ENCODE assay signal across 8 cellular contexts in the genomic region with DNA sequence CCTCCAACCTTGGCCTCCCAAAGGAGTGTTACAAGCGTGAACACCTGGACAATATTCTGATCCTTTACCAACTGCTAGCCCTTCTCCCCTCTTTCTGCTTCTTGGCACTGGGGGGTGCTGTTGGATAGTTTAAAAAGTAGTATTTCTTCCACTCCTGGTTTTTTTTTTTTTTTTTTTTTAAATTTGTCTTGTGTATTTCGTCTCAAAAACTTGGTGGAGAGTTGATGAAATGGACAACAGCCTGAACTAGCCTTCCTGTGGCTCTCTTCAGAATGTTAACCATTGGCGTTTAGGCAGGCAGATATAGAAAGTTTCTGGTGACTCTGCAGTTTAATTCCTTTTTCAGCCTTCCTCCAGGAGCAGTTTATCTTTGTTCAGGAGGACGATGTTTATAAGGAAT.
A peak's percentile ranks its signal among the peaks of the same experiment; 100 is the strongest.
DNase-seq lines count a peak whose midpoint lies in the region; ATAC-seq and TF ChIP-seq lines count a peak whose summit lies in the region.

No MANE protein-coding gene starts in this region.

- no peaks in the 10 kb centered on the region for H3K9me3 ChIP-seq in spleen

- H3K9me3 Mint-ChIP-seq in activated T-helper 1 cell treated with anti-CD3 and anti-CD28 coated beads, Interleukin-12 subunit alpha, Interleukin-12 subunit beta, Interleukin-2, Interleukin-4 antibody, amounts not matched to agents 30 ng/mL and 10 ng/mL and 1 ng/mL, durations not matched to agents 14 hours and 24 hours and 36 hours: no peaks in the 10 kb centered on the region

- DNase-seq in NCI-H345 (lab: John Stamatoyannopoulos, UW) (peak; percentile 5), NCI-H345 treated with DMSO at 0.1 percent for 48 hours (lab: John Stamatoyannopoulos, UW; ENCODE audit: unreplicated experiment) (no peak), M059J (ENCODE audit: low read depth) (peak; percentile 63), left cardiac atrium (peak; percentile 26), spleen (no peak)
- no peak for DNase-seq in activated T-helper 1 cell treated with anti-CD3 and anti-CD28 coated beads, Interleukin-12 subunit alpha, Interleukin-12 subunit beta, Interleukin-2, Interleukin-4 antibody, amounts not matched to agents 30 ng/mL and 10 ng/mL and 1 ng/mL, durations not matched to agents 14 hours and 24 hours and 36 hours (ENCODE audit: low spot score)

- H3K27me3 Mint-ChIP-seq in activated T-helper 1 cell treated with anti-CD3 and anti-CD28 coated beads, Interleukin-12 subunit alpha, Interleukin-12 subunit beta, Interleukin-2, Interleukin-4 antibody, amounts not matched to agents 30 ng/mL and 10 ng/mL and 1 ng/mL, durations not matched to agents 14 hours and 24 hours and 36 hours (ENCODE audit: insufficient read depth): peaks cover 12% of the 10 kb centered on the region

- H3K36me3 Mint-ChIP-seq in activated T-helper 1 cell treated with anti-CD3 and anti-CD28 coated beads, Interleukin-12 subunit alpha, Interleukin-12 subunit beta, Interleukin-2, Interleukin-4 antibody, amounts not matched to agents 30 ng/mL and 10 ng/mL and 1 ng/mL, durations not matched to agents 14 hours and 24 hours and 36 hours (ENCODE audit: low read depth): no peaks in the 10 kb centered on the region

- H3K27ac ChIP-seq in VCaP: no peak overlapping the region
- no peak overlapping the region for H3K27ac ChIP-seq in spleen

- ATAC-seq in left cardiac atrium (peak; percentile 76 to 80), GM18517 (IDR thresholded peaks at IDR 0.05; ENCODE audit: unreplicated experiment) (no peak)

- H3K4me3 ChIP-seq in spleen: no peak overlapping the region

- H3K4me1 ChIP-seq in spleen: peaks cover 0 to 24% (median 4%) of the 10 kb centered on the region in 6 donors

- no peaks in the 10 kb centered on the region for H3K27me3 ChIP-seq in spleen (replicated peaks in 1 of 7)

- no peak for TF ChIP-seq POLR2A in spleen (IDR thresholded peaks at IDR 0.05)

- TF ChIP-seq CTCF in VCaP (conservative IDR thresholded peaks at IDR 0.05) (peak; percentile 69), spleen (IDR thresholded peaks at IDR 0.05 in 8 of 11, conservative IDR thresholded peaks at IDR 0.05 in 3 of 11) (peak; percentile 41 to 81 (median 63))

- H3K36me3 ChIP-seq in spleen: no peaks in the 10 kb centered on the region

- no peak overlapping the region for H3K4me3 Mint-ChIP-seq in activated T-helper 1 cell treated with anti-CD3 and anti-CD28 coated beads, Interleukin-12 subunit alpha, Interleukin-12 subunit beta, Interleukin-2, Interleukin-4 antibody, amounts not matched to agents 30 ng/mL and 10 ng/mL and 1 ng/mL, durations not matched to agents 14 hours and 24 hours and 36 hours

- intact Hi-C loops in left cardiac atrium (cut with DNase I) (loop anchor here in 1 of 2 donors (2.0 to 5.0 kb wide), 3 partner anchors 52 to 1532 kb away; partner anchors contain the start of gene FYB2), spleen (cut with DNase I; ENCODE audit: low total_unique reads) (loop anchor here (5.0 to 10.0 kb wide), 2 partner anchors 1297 to 1430 kb away; no protein-coding TSS in a partner anchor)
- intact Hi-C loops in activated T-helper 1 cell treated with anti-CD3 and anti-CD28 coated beads, Interleukin-12 subunit alpha, Interleukin-12 subunit beta, Interleukin-2, Interleukin-4 antibody, amounts not matched to agents 30 ng/mL and 10 ng/mL and 1 ng/mL, durations not matched to agents 14 hours and 24 hours and 36 hours (cut with micrococcal nuclease): loop anchor here (1.0 to 5.0 kb wide), 3 partner anchors 53 to 1537 kb away; no protein-coding TSS in a partner anchor

- no peak overlapping the region for H3K27ac Mint-ChIP-seq in activated T-helper 1 cell treated with anti-CD3 and anti-CD28 coated beads, Interleukin-12 subunit alpha, Interleukin-12 subunit beta, Interleukin-2, Interleukin-4 antibody, amounts not matched to agents 30 ng/mL and 10 ng/mL and 1 ng/mL, durations not matched to agents 14 hours and 24 hours and 36 hours

- H3K4me1 Mint-ChIP-seq in activated T-helper 1 cell treated with anti-CD3 and anti-CD28 coated beads, Interleukin-12 subunit alpha, Interleukin-12 subunit beta, Interleukin-2, Interleukin-4 antibody, amounts not matched to agents 30 ng/mL and 10 ng/mL and 1 ng/mL, durations not matched to agents 14 hours and 24 hours and 36 hours (ENCODE audit: low read depth): peaks cover 14% of the 10 kb centered on the region

- WGBS in spleen, 5 donors: 34 to 48% (median 43%) methylated on average over 4 of the region's 4 CpGs

Comparison
In these comparisons a context has a peak if more than half of its experiments do, and no peak if none do; other contexts are left out.
1. DNase-seq: peak in NCI-H345 (single experiment), M059J (single experiment) and left cardiac atrium (single experiment); none in NCI-H345 treated with DMSO at 0.1 percent for 48 hours (single experiment), spleen (single experiment) and activated T-helper 1 cell treated with anti-CD3 and anti-CD28 coated beads, Interleukin-12 subunit alpha, Interleukin-12 subunit beta, Interleukin-2, Interleukin-4 antibody, amounts not matched to agents 30 ng/mL and 10 ng/mL and 1 ng/mL, durations not matched to agents 14 hours and 24 hours and 36 hours (single experiment).